Comparison of ENCODE assay signal across 15 cellular contexts in genomic region chr5:87390075-87390474, GRCh38. TPM values are rescaled to one million over a fixed set of nuclear protein-coding genes. Genes with fewer than 3 reads are reported as not detected.
DNase-seq lines count a peak whose midpoint lies in the region; ATAC-seq and TF ChIP-seq lines count a peak whose summit lies in the region.
"Had no signal": no experiment of that assay in that cellular context is flagged by ENCODE, and none has a peak within 500 bp of the region (broad histone marks: within the 10 kb centered on the region; RNA-seq: fewer than 3 reads in every experiment).

No MANE protein-coding gene starts in this region.

- no peak overlapping the region for H3K4me3 ChIP-seq in cardiac muscle cell

- H3K4me1 ChIP-seq in cardiac muscle cell (ENCODE audit: low read depth): peaks cover 9% of the 10 kb centered on the region

- H3K27ac ChIP-seq in cardiac muscle cell: peak overlapping the region; percentile 57

- no peaks in the 10 kb centered on the region for H3K9me3 Mint-ChIP-seq in effector memory CD8-positive, alpha-beta T cell

- H3K36me3 ChIP-seq in cardiac muscle cell: peaks cover 75% of the 10 kb centered on the region

- peaks cover 10 to 28% of the 10 kb centered on the region in 2 donors for H3K4me1 Mint-ChIP-seq in effector memory CD8-positive, alpha-beta T cell (ENCODE audit: low read depth in 2 of 2)

- DNase-seq in cardiac muscle cell (ENCODE audit: low read depth in 1 of 2, low spot score in 1 of 2): no peak
- DNase-seq in cardiac septum (ENCODE audit: low spot score): no peak
- no peak for DNase-seq in effector memory CD8-positive, alpha-beta T cell
- no peak for DNase-seq in hippocampal formation (lab: John Stamatoyannopoulos, UW)
- DNase-seq in NCI-H1092 (lab: John Stamatoyannopoulos, UW): no peak
- no peak for DNase-seq in Right ventricle myocardium inferior (ENCODE audit: missing footprints)
- DNase-seq: activated CD8-positive, alpha-beta memory T cell treated with anti-CD3 and anti-CD28 coated beads for 24 hours; anterior cingulate cortex; GOT3; NCI-H1417; NCI-H510A; stimulated activated CD4-positive, alpha-beta T cell treated with anti-CD3 and anti-CD28 coated beads, Interleukin-2, amount 100 ng/mL, for 48 hours; stimulated activated naive CD4-positive, alpha-beta T cell had no signal

- H3K27ac Mint-ChIP-seq in effector memory CD8-positive, alpha-beta T cell: peak overlapping the region; percentile 14 to 47

- no peak for TF ChIP-seq CTCF in cardiac muscle cell (IDR thresholded peaks at IDR 0.05; ENCODE audit: low read depth, low read length)

- H3K9me3 ChIP-seq in cardiac muscle cell (ENCODE audit: low read depth): no peaks in the 10 kb centered on the region

- no peaks in the 10 kb centered on the region for H3K27me3 Mint-ChIP-seq in effector memory CD8-positive, alpha-beta T cell

- H3K27me3 ChIP-seq in cardiac muscle cell: no peaks in the 10 kb centered on the region

- H3K4me3 Mint-ChIP-seq in effector memory CD8-positive, alpha-beta T cell: no peak overlapping the region

- intact Hi-C loops in cardiac septum (cut with DNase I): no loop called here
- intact Hi-C loops in Right ventricle myocardium inferior (cut with DNase I): no loop called here

- ATAC-seq in HG03521 (IDR thresholded peaks at IDR 0.05; ENCODE audit: unreplicated experiment): peak; percentile 46
- peak; percentile 9 for ATAC-seq in effector memory CD8-positive, alpha-beta T cell (replicated peaks)
- no peak for ATAC-seq in esophagus mucosa
- no peak for ATAC-seq in Right ventricle myocardium inferior

- H3K36me3 Mint-ChIP-seq in effector memory CD8-positive, alpha-beta T cell (ENCODE audit: insufficient read depth): peaks cover 99% of the 10 kb centered on the region

RNA-seq across cellular contexts. Expression of gene CCNH, which starts 22.7 kb away (rescaled TPM):
- 50.9 and 72.2 TPM in 2 replicates for total RNA-seq in cardiac muscle cell
- 37.6 and 64.7 TPM in 2 replicates for polyA plus RNA-seq in cardiac muscle cell
- total RNA-seq in cardiac septum: 28.6 TPM
- total RNA-seq in esophagus mucosa: 22.5 TPM
- total RNA-seq in Right ventricle myocardium inferior: 18.4 TPM

Comparison
In these comparisons a context has a peak if more than half of its experiments do, and no peak if none do; other contexts are left out.
1. ATAC-seq: peak in HG03521 (single experiment) and effector memory CD8-positive, alpha-beta T cell (single experiment); none in esophagus mucosa (single experiment) and Right ventricle myocardium inferior (single experiment).